20 cellular contexts compared by ENCODE assay signal in genomic region chr15:95616306-95616705, GRCh38.
"Had no signal": no experiment of that assay in that cellular context is flagged by ENCODE, and none has a peak within 500 bp of the region (broad histone marks: within the 10 kb centered on the region; RNA-seq: fewer than 3 reads in every experiment).

No MANE protein-coding gene starts in this region.

- H3K4me3 ChIP-seq: SJCRH30 had no signal

- H3K27ac ChIP-seq: HL-60, SJCRH30 had no signal

- H3K27me3 ChIP-seq: SJCRH30 had no signal

- H3K36me3 ChIP-seq: SJCRH30 had no signal

- DNase-seq: Karpas-422, KG1, MM.1S, NCI-H1092 treated with DMSO at 0.1 percent for 48 hours, NCI-H1436, NCI-H187, NCI-H2029, NCI-H2081 treated with DMSO at 0.1 percent for 48 hours, NCI-H2171, NCI-H226, NCI-H446, NCI-H510A, NCI-H524 treated with DMSO at 0.1 percent for 48 hours, NCI-H69, NCI-H774, RPMI8226, SHP77 treated with DMSO at 0.1 percent for 48 hours, SJCRH30 had no signal

- ATAC-seq: SK-N-SH treated with all-trans-retinoic acid at 6 μM for 48 hours had no signal

- H3K9me3 ChIP-seq: SJCRH30 had no signal
